ENCODE assay signal across 9 cellular contexts in the genomic region with DNA sequence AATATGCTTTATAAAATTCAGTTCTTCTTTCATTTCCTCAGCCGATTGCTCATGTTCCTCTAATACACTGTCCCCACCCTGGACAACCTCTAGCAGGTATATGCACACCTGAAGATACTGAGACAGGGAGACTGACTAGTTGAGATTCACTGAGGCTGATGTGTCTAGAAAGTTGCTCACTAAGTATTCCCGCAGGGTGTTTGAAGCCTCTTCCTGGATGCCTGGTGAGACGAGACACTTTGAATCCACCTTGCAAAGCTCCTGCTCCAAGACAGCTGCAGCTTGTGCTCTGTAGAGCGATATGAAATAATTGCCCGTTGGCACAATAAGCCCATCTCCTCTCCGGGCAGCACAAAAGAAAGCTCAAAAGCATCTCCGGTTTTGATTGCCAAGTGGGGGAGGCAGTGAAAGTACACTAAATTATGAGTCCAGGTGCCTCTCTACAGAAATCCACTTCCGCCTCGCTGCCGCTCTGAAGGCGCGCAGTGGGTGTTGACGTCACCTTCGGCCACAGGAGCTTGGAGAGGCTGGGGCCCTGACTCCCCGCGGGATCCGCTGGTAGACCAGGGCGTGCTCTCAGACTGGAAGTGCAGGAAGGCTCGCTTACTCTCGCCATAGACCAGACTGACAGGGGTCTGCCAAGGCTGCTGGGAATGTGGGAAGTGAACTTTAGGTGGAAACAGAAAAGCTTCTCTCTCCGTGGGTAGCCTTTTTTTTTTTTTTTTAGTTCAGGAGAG. TPM values are rescaled to one million over a fixed set of nuclear protein-coding genes. Genes with fewer than 3 reads are reported as not detected.
DNase-seq lines count a peak whose midpoint lies in the region; ATAC-seq, FAIRE-seq and TF ChIP-seq lines count a peak whose summit lies in the region.
"Had no signal": no experiment of that assay in that cellular context is flagged by ENCODE, and none has a peak within 500 bp of the region (broad histone marks: within the 10 kb centered on the region; RNA-seq: fewer than 3 reads in every experiment).

No MANE protein-coding gene starts in this region.

- H3K4me3 ChIP-seq in SU-DHL-6 (ENCODE audit: insufficient read depth, low read length, poor library complexity, severe bottlenecking) = peak overlapping the region; percentile 48

- H3K4me1 Mint-ChIP-seq in activated naive CD8-positive, alpha-beta T cell treated with anti-CD3 and anti-CD28 coated beads, Interleukin-2, amount 50 U/mL, for 24 hours = peaks cover 18% of the 10 kb centered on the region
- peaks cover 12 to 14% of the 10 kb centered on the region in 2 donors for H3K4me1 Mint-ChIP-seq in immature natural killer cell

- H3K27ac Mint-ChIP-seq in activated naive CD8-positive, alpha-beta T cell treated with anti-CD3 and anti-CD28 coated beads, Interleukin-2, amount 50 U/mL, for 24 hours = peak overlapping the region; percentile 75
- H3K27ac Mint-ChIP-seq in immature natural killer cell = peak overlapping the region in 5 of 6 donors; percentile 4 to 63 (median 59)

- H3F3A ChIP-seq in SU-DHL-6 (ENCODE audit: insufficient read depth) = 0 out of 2 replicates have a peak, but pooled peaks cover 8% of the 10 kb centered on the region

- no peaks in the 10 kb centered on the region for H3K9me3 Mint-ChIP-seq in activated naive CD8-positive, alpha-beta T cell treated with anti-CD3 and anti-CD28 coated beads, Interleukin-2, amount 50 U/mL, for 24 hours
- H3K9me3 Mint-ChIP-seq in immature natural killer cell = no peaks in the 10 kb centered on the region

- no peak for TF ChIP-seq CTCF in SU-DHL-6 (IDR thresholded peaks at IDR 0.05; ENCODE audit: insufficient read depth, low read length, poor library complexity, severe bottlenecking)

- no peaks in the 10 kb centered on the region for H3K9me3 ChIP-seq in SU-DHL-6 (ENCODE audit: insufficient read depth, low read length)

- FAIRE-seq in H54 (lab: Jason Lieb, UNC) = peak; percentile 48
- FAIRE-seq: TTC549 had no signal

- H4K20me1 ChIP-seq in SU-DHL-6 (ENCODE audit: low read depth, low read length) = no peaks in the 10 kb centered on the region

- peak overlapping the region; percentile 100 for H2AFZ ChIP-seq in SU-DHL-6 (ENCODE audit: low read depth, low read length, severe bottlenecking)

- peak; percentile 100 for ATAC-seq in activated naive CD8-positive, alpha-beta T cell treated with anti-CD3 and anti-CD28 coated beads, Interleukin-2, amount 50 U/mL, for 24 hours

- H3K27me3 Mint-ChIP-seq in activated naive CD8-positive, alpha-beta T cell treated with anti-CD3 and anti-CD28 coated beads, Interleukin-2, amount 50 U/mL, for 24 hours = peaks cover 1% of the 10 kb centered on the region
- peaks cover 0 to 6% (median 2%) of the 10 kb centered on the region in 3 donors for H3K27me3 Mint-ChIP-seq in immature natural killer cell (ENCODE audit: low read depth in 3 of 3)

- H3K79me2 ChIP-seq in SU-DHL-6 (ENCODE audit: insufficient read depth, low read length) = no peaks in the 10 kb centered on the region

- H3K4me2 ChIP-seq in SU-DHL-6 (ENCODE audit: low read depth, low read length, poor library complexity, severe bottlenecking) = peak overlapping the region; percentile 92

- DNase-seq in ELR (ENCODE audit: low read depth) (peak; percentile 43), H54 (ENCODE audit: insufficient read length, low spot score) (peak; percentile 68), MV-4-11 (lab: John Stamatoyannopoulos, UW) (peak; percentile 35), immature natural killer cell (peak; percentile 55 to 62 (median 56)), HK-2 (ENCODE audit: unreplicated experiment) (no peak)
- DNase-seq in activated naive CD8-positive, alpha-beta T cell treated with anti-CD3 and anti-CD28 coated beads, Interleukin-2, amount 50 U/mL, for 24 hours = peak; percentile 75
- DNase-seq in stimulated activated CD4-positive, alpha-beta T cell treated with anti-CD3 and anti-CD28 coated beads, Interleukin-15, amount 100 ng/mL, for 1 hour (ENCODE audit: low read depth in 1 of 2, low spot score in 1 of 2) = peak; percentile 10 to 35

- H3K36me3 Mint-ChIP-seq in activated naive CD8-positive, alpha-beta T cell treated with anti-CD3 and anti-CD28 coated beads, Interleukin-2, amount 50 U/mL, for 24 hours (ENCODE audit: low read depth) = no peaks in the 10 kb centered on the region
- H3K36me3 Mint-ChIP-seq in immature natural killer cell = no peaks in the 10 kb centered on the region

- TF ChIP-seq POLR2A in H54 (IDR thresholded peaks at IDR 0.05; ENCODE audit: low read depth, low read length) = no peak

- no peaks in the 10 kb centered on the region for H3K36me3 ChIP-seq in SU-DHL-6 (ENCODE audit: low read length)

- H3K27me3 ChIP-seq in SU-DHL-6 (ENCODE audit: low read length) = no peaks in the 10 kb centered on the region

- peak overlapping the region; percentile 78 for H3K4me3 Mint-ChIP-seq in activated naive CD8-positive, alpha-beta T cell treated with anti-CD3 and anti-CD28 coated beads, Interleukin-2, amount 50 U/mL, for 24 hours
- H3K4me3 Mint-ChIP-seq in immature natural killer cell = peak overlapping the region; percentile 82 to 87 (median 86)

- H3K27ac ChIP-seq in SU-DHL-6 (ENCODE audit: low read depth, low read length) = peak overlapping the region; percentile 59

- no peaks in the 10 kb centered on the region for H3K9me2 ChIP-seq in SU-DHL-6 (replicated peaks; ENCODE audit: insufficient read depth, low read length)

- H3K9ac ChIP-seq in SU-DHL-6 (ENCODE audit: low read length) = peak overlapping the region; percentile 57

RNA-seq across cellular contexts. Expression of a gene that starts 46.3 kb away (rescaled TPM):
- polyA plus RNA-seq in immature natural killer cell = 10 to 100 TPM in 1 of 3 donors, 1 to 10 TPM in 2; 6.7 to 23.8 (median 7.7) TPM

RNA-seq across cellular contexts. Expression of a gene that starts 50.0 kb away (rescaled TPM):
- polyA plus RNA-seq in immature natural killer cell = not detected

RNA-seq across cellular contexts. Expression of a gene that starts 54.8 kb away (rescaled TPM):
- polyA plus RNA-seq in immature natural killer cell = not detected
